2 cellular contexts compared by ENCODE assay signal in genomic region chr10:114045071-114045737, GRCh38.
TF ChIP-seq lines count a peak whose summit lies in the region.

No MANE protein-coding gene starts in this region.

TF ChIP-seq in GM12878, 131 proteins besides CTCF, POLR2A, EP300 and RAD21 (continued from another document):
- TF ChIP-seq BCL11A (IDR thresholded peaks at IDR 0.05; ENCODE audit: low read depth, low read length) (no peak), HDAC6 (IDR thresholded peaks at IDR 0.05; ENCODE audit: unreplicated experiment) (peak; percentile 41), DPF2 (IDR thresholded peaks at IDR 0.05) (no peak)

TF ChIP-seq in liver, 16 proteins besides CTCF, POLR2A, EP300 and RAD21 (continued from another document):
- no peak for TF ChIP-seq ZBTB33 (IDR thresholded peaks at IDR 0.05)
- TF ChIP-seq MAX (IDR thresholded peaks at IDR 0.05): no peak
